21 cellular contexts compared by ENCODE assay signal in genomic region chr21:33561373-33561772, GRCh38. TPM values are rescaled to one million over a fixed set of nuclear protein-coding genes. Genes with fewer than 3 reads are reported as not detected.
DNase-seq lines count a peak whose midpoint lies in the region; ATAC-seq and TF ChIP-seq lines count a peak whose summit lies in the region.
"Had no signal": no experiment of that assay in that cellular context is flagged by ENCODE, and none has a peak within 500 bp of the region (broad histone marks: within the 10 kb centered on the region; RNA-seq: fewer than 3 reads in every experiment).

No MANE protein-coding gene starts in this region.

- peak overlapping the region; percentile 56 for H3K27ac Mint-ChIP-seq in activated T-helper 17 cell treated with anti-CD3 and anti-CD28 coated beads, Interleukin-2, amount 50 U/mL, for 72 hours

- ATAC-seq in Right ventricle myocardium inferior, result no peak
- no peak for ATAC-seq in activated T-helper 17 cell treated with anti-CD3 and anti-CD28 coated beads, Interleukin-2, amount 50 U/mL, for 72 hours (replicated peaks)
- no peak for ATAC-seq in aorta (ENCODE audit: low FRiP score)
- ATAC-seq in upper lobe of left lung (ENCODE audit: low FRiP score in 2 of 2), result no peak
- ATAC-seq: body of pancreas, left cardiac atrium, mucosa of descending colon, sciatic nerve had no signal

- WGBS in thyroid gland, 2 donors, result 74 to 77% methylated on average over 2 of the region's 2 CpGs
- WGBS in aorta, 2 donors, result 53% methylated on average over 2 of the region's 2 CpGs
- WGBS in upper lobe of left lung, 2 donors, result 84 to 89% methylated on average over 2 of the region's 2 CpGs

- H3K27ac ChIP-seq in cardiac muscle cell (peak overlapping the region; percentile 12), thyroid gland (peak overlapping the region in 2 of 3 donors; percentile 35 to 52), aorta (ENCODE audit: low read depth in 1 of 2, low read length in 2 of 2) (no peak overlapping the region), upper lobe of left lung (peak overlapping the region in 1 of 4 donors; percentile 10)
- H3K27ac ChIP-seq: body of pancreas, stomach had no signal

- DNase-seq in cardiac muscle cell (ENCODE audit: low read depth in 1 of 2, low spot score in 1 of 2) (peak in 1 of 2 donors; percentile 34), Right ventricle myocardium inferior (ENCODE audit: missing footprints) (no peak), kidney glomerular epithelial cell (lab: John Stamatoyannopoulos, UW) (peak; percentile 41), thyroid gland (no peak), aorta (no peak), upper lobe of left lung (no peak), NCI-H1436 (lab: John Stamatoyannopoulos, UW) (no peak)
- DNase-seq: body of pancreas, cortex of kidney, KG1, left cardiac atrium, mucosa of descending colon, MV-4-11, NCI-H2081, NCI-H510A treated with DMSO at 0.1 percent for 48 hours, occipital lobe, RPMI8226, stomach, SW 1271 had no signal

- no peaks in the 10 kb centered on the region for H3K9me3 Mint-ChIP-seq in activated T-helper 17 cell treated with anti-CD3 and anti-CD28 coated beads, Interleukin-2, amount 50 U/mL, for 72 hours

- peaks cover 93% of the 10 kb centered on the region for H3K36me3 Mint-ChIP-seq in activated T-helper 17 cell treated with anti-CD3 and anti-CD28 coated beads, Interleukin-2, amount 50 U/mL, for 72 hours (ENCODE audit: low read depth)

- no peak for TF ChIP-seq EP300 in upper lobe of left lung (IDR thresholded peaks at IDR 0.05)

- H3K9me3 ChIP-seq in cardiac muscle cell (ENCODE audit: low read depth) (no peaks in the 10 kb centered on the region), thyroid gland (no peaks in the 10 kb centered on the region), aorta (ENCODE audit: control insufficient read depth, low read length) (no peaks in the 10 kb centered on the region), upper lobe of left lung (no peaks in the 10 kb centered on the region)
- H3K9me3 ChIP-seq: body of pancreas, mucosa of descending colon, stomach had no signal

- H3K4me1 ChIP-seq in cardiac muscle cell (ENCODE audit: low read depth) (no peaks in the 10 kb centered on the region), thyroid gland (peaks cover 0 to 14% of the 10 kb centered on the region in 2 donors), aorta (ENCODE audit: control insufficient read depth in 1 of 2, insufficient read depth in 2 of 2, low read length in 2 of 2) (no peaks in the 10 kb centered on the region), upper lobe of left lung (peaks cover under 1 to 4% (median 2%) of the 10 kb centered on the region in 4 donors)

- TF ChIP-seq CTCF in cardiac muscle cell (IDR thresholded peaks at IDR 0.05; ENCODE audit: low read depth, low read length) (no peak), thyroid gland (IDR thresholded peaks at IDR 0.05) (no peak), upper lobe of left lung (IDR thresholded peaks at IDR 0.05) (no peak)

- H3K4me1 Mint-ChIP-seq in activated T-helper 17 cell treated with anti-CD3 and anti-CD28 coated beads, Interleukin-2, amount 50 U/mL, for 72 hours, result peaks cover 24% of the 10 kb centered on the region

- intact Hi-C loops in Right ventricle myocardium inferior (cut with DNase I) (no loop called here), thyroid gland (cut with DNase I) (no loop called here), aorta (cut with DNase I) (no loop called here)

- H3K36me3 ChIP-seq in cardiac muscle cell (peaks cover 71% of the 10 kb centered on the region), thyroid gland (peaks cover 44 to 48% of the 10 kb centered on the region in 2 donors), aorta (ENCODE audit: control insufficient read depth in 1 of 2, insufficient read depth in 2 of 2, low read length in 1 of 2) (peaks cover 7 to 9% of the 10 kb centered on the region in 2 donors), upper lobe of left lung (peaks cover 42 to 89% (median 46%) of the 10 kb centered on the region in 4 donors)

- no peaks in the 10 kb centered on the region for H3K27me3 ChIP-seq in cardiac muscle cell
- H3K27me3 ChIP-seq in thyroid gland, result no peaks in the 10 kb centered on the region
- H3K27me3 ChIP-seq in aorta (ENCODE audit: control insufficient read depth in 1 of 2, insufficient read depth in 2 of 2, low read length in 1 of 2), result no peaks in the 10 kb centered on the region
- no peaks in the 10 kb centered on the region for H3K27me3 ChIP-seq in upper lobe of left lung
- H3K27me3 ChIP-seq: body of pancreas, stomach had no signal

- H3K27me3 Mint-ChIP-seq in activated T-helper 17 cell treated with anti-CD3 and anti-CD28 coated beads, Interleukin-2, amount 50 U/mL, for 72 hours, result no peaks in the 10 kb centered on the region

- TF ChIP-seq POLR2A in thyroid gland (IDR thresholded peaks at IDR 0.05), result no peak
- no peak for TF ChIP-seq POLR2A in upper lobe of left lung (IDR thresholded peaks at IDR 0.05)

- H3K4me3 ChIP-seq in cardiac muscle cell (no peak overlapping the region), thyroid gland (replicated peaks in 1 of 3) (no peak overlapping the region), aorta (ENCODE audit: low read length in 2 of 2) (no peak overlapping the region), upper lobe of left lung (no peak overlapping the region)
- H3K4me3 ChIP-seq: body of pancreas, mucosa of descending colon, stomach had no signal

- H3K4me3 Mint-ChIP-seq in activated T-helper 17 cell treated with anti-CD3 and anti-CD28 coated beads, Interleukin-2, amount 50 U/mL, for 72 hours, result no peak overlapping the region

RNA-seq across cellular contexts. Expression of gene SON, which starts 18.5 kb away (rescaled TPM):
- total RNA-seq in cardiac muscle cell, result 88.0 and 161 TPM in 2 replicates
- 314 and 389 TPM in 2 replicates for polyA plus RNA-seq in cardiac muscle cell
- total RNA-seq in Right ventricle myocardium inferior, result 136 TPM
- total RNA-seq in activated T-helper 17 cell treated with anti-CD3 and anti-CD28 coated beads, Interleukin-2, amount 50 U/mL, for 72 hours, result 100 to 1,000 TPM; 242 to 282 TPM
- 100 to 1,000 TPM; 283 to 425 (median 334) TPM for total RNA-seq in thyroid gland
- 100 to 1,000 TPM; 322 to 350 TPM for total RNA-seq in aorta
- 100 to 1,000 TPM in 1 of 2 donors, 10 to 100 TPM in 1; 57.8 to 285 TPM for polyA plus RNA-seq in aorta
- 1,000 to 10,000 TPM in 1 of 6 donors, 100 to 1,000 TPM in 5; 236 to 1,038 (median 307) TPM for total RNA-seq in upper lobe of left lung

RNA-seq across cellular contexts. Expression of gene GART, which starts 19.5 kb away (rescaled TPM):
- total RNA-seq in cardiac muscle cell (71.7 and 129 TPM in 2 replicates), Right ventricle myocardium inferior (42.7 TPM), thyroid gland (100 to 1,000 TPM in 2 of 4 donors, 10 to 100 TPM in 2; 53.8 to 130 (median 84.5) TPM), aorta (10 to 100 TPM; 53.7 to 60.6 TPM), upper lobe of left lung (10 to 100 TPM; 55.9 to 89.8 (median 64.3) TPM)
- polyA plus RNA-seq in cardiac muscle cell (53.7 and 64.8 TPM in 2 replicates), aorta (10 to 100 TPM; 13.6 to 28.8 TPM)
- 100 to 1,000 TPM in 1 of 2 donors, 10 to 100 TPM in 1; 91.9 to 196 TPM for total RNA-seq in activated T-helper 17 cell treated with anti-CD3 and anti-CD28 coated beads, Interleukin-2, amount 50 U/mL, for 72 hours

RNA-seq across cellular contexts. Expression of gene DONSON, which starts 27.1 kb away (rescaled TPM):
- total RNA-seq in cardiac muscle cell, result 25.2 TPM in 2 replicates
- polyA plus RNA-seq in cardiac muscle cell, result 34.9 and 38.5 TPM in 2 replicates
- 6.6 TPM for total RNA-seq in Right ventricle myocardium inferior
- total RNA-seq in activated T-helper 17 cell treated with anti-CD3 and anti-CD28 coated beads, Interleukin-2, amount 50 U/mL, for 72 hours, result 10 to 100 TPM; 39.8 to 43.0 TPM
- total RNA-seq in thyroid gland, result 10 to 100 TPM in 1 of 4 donors, 1 to 10 TPM in 3; 4.2 to 13.3 (median 6.7) TPM
- 10 to 100 TPM in 1 of 2 donors, 1 to 10 TPM in 1; 8.5 to 10.9 TPM for total RNA-seq in aorta
- polyA plus RNA-seq in aorta, result 10 to 100 TPM in 1 of 2 donors, 1 to 10 TPM in 1; 2.5 to 12.4 TPM
- 10 to 100 TPM in 2 of 6 donors, 1 to 10 TPM in 4; 4.3 to 19.2 (median 6.3) TPM for total RNA-seq in upper lobe of left lung

Comparison
In these comparisons a context has a peak if more than half of its experiments do, and no peak if none do; other contexts are left out.
1. H3K27ac ChIP-seq: peak in cardiac muscle cell (single experiment) and thyroid gland (2 of 3); none in aorta (0 of 2).